ENCODE assay signal across 16 cellular contexts in genomic region chr16:14375132-14375491, GRCh38.
"Had no signal": no experiment of that assay in that cellular context is flagged by ENCODE, and none has a peak within 500 bp of the region (broad histone marks: within the 10 kb centered on the region; RNA-seq: fewer than 3 reads in every experiment).

No MANE protein-coding gene starts in this region.

- DNase-seq: activated CD4-positive, alpha-beta T cell treated with anti-CD3 and anti-CD28 coated beads for 4 hours; activated CD8-positive, alpha-beta T cell treated with anti-CD3 and anti-CD28 coated beads for 36 hours; activated gamma-delta T cell treated with Interleukin-2 at 50 U/mL for 16 hours; activated T-cell treated with anti-CD3 and anti-CD28 coated beads, Interleukin-2, amount 50 U/mL, for 72 hours; cerebellar nuclear complex; foreskin melanocyte; head of caudate nucleus; left cardiac atrium; midbrain; ovary; stimulated activated CD4-positive, alpha-beta T cell treated with anti-CD3 and anti-CD28 coated beads, Interleukin-1b, Interleukin-23, amount 100 ng/mL, for 48 hours; stimulated activated naive CD8-positive, alpha-beta T cell treated with anti-CD3 and anti-CD28 coated beads, Interleukin-15, amount 100 ng/mL, for 72 hours; T-helper 2 cell had no signal

- H3K4me3 ChIP-seq: esophagus muscularis mucosa, lung, ovary, thoracic aorta had no signal

- H3K27ac ChIP-seq: esophagus muscularis mucosa, ovary, thoracic aorta had no signal

- H3K36me3 ChIP-seq: esophagus muscularis mucosa, ovary, thoracic aorta had no signal

- H3K27me3 ChIP-seq: esophagus muscularis mucosa, ovary had no signal

- ATAC-seq: activated CD8-positive, alpha-beta T cell treated with anti-CD3 and anti-CD28 coated beads for 36 hours; activated T-cell treated with anti-CD3 and anti-CD28 coated beads, Interleukin-2, amount 50 U/mL, for 72 hours; stimulated activated naive CD8-positive, alpha-beta T cell treated with anti-CD3 and anti-CD28 coated beads, Interleukin-15, amount 100 ng/mL, for 72 hours had no signal

- H3K9me3 ChIP-seq: esophagus muscularis mucosa, ovary, thoracic aorta had no signal
